ENCODE assay signal across 1 cellular context in genomic region chr17:38796451-38796850, GRCh38.
TF ChIP-seq lines count a peak whose summit lies in the region.

No MANE protein-coding gene starts in this region.

TF ChIP-seq in GM12878, 131 proteins besides CTCF, POLR2A, EP300 and RAD21:
- TF ChIP-seq FOS (IDR thresholded peaks at IDR 0.05; ENCODE audit: borderline replicate concordance, extremely low read depth, insufficient read length) (no peak), WRNIP1 (IDR thresholded peaks at IDR 0.05; ENCODE audit: borderline replicate concordance, low read depth, low read length) (no peak), ZNF217 (IDR thresholded peaks at IDR 0.05) (no peak), ATF3 (IDR thresholded peaks at IDR 0.05; ENCODE audit: borderline replicate concordance, extremely low read depth, low read depth, low read length) (no peak), RB1 (IDR thresholded peaks at IDR 0.05; ENCODE audit: borderline replicate concordance) (no peak), KAT2A (conservative IDR thresholded peaks at IDR 0.05; ENCODE audit: control insufficient read depth, low read depth, low read length) (no peak), NKRF (conservative IDR thresholded peaks at IDR 0.05) (no peak), KDM1A (IDR thresholded peaks at IDR 0.05; ENCODE audit: borderline replicate concordance) (no peak), MTA3 (IDR thresholded peaks at IDR 0.05; ENCODE audit: borderline replicate concordance, low read length) (no peak), KLF5 (IDR thresholded peaks at IDR 0.05; ENCODE audit: partially characterized antibody) (no peak), NR2C2 (IDR thresholded peaks at IDR 0.05; ENCODE audit: borderline replicate concordance, control insufficient read depth, insufficient read length, low read depth) (no peak), SMC3 (IDR thresholded peaks at IDR 0.05; ENCODE audit: borderline replicate concordance, low read length) (no peak), NBN (IDR thresholded peaks at IDR 0.05) (no peak), ZNF384 (IDR thresholded peaks at IDR 0.05; ENCODE audit: borderline replicate concordance, low read depth, low read length) (no peak), CHD1 (IDR thresholded peaks at IDR 0.05; ENCODE audit: low read depth, low read length) (no peak), NFYA (IDR thresholded peaks at IDR 0.05; ENCODE audit: borderline replicate concordance, low read depth, low read length) (no peak)
- TF ChIP-seq, protein P1, sequence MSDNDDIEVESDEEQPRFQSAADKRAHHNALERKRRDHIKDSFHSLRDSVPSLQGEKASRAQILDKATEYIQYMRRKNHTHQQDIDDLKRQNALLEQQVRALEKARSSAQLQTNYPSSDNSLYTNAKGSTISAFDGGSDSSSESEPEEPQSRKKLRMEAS (IDR thresholded peaks at IDR 0.05; ENCODE audit: low read depth, low read length), result no peak
- TF ChIP-seq, protein P2, sequence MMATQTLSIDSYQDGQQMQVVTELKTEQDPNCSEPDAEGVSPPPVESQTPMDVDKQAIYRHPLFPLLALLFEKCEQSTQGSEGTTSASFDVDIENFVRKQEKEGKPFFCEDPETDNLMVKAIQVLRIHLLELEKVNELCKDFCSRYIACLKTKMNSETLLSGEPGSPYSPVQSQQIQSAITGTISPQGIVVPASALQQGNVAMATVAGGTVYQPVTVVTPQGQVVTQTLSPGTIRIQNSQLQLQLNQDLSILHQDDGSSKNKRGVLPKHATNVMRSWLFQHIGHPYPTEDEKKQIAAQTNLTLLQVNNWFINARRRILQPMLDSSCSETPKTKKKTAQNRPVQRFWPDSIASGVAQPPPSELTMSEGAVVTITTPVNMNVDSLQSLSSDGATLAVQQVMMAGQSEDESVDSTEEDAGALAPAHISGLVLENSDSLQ (IDR thresholded peaks at IDR 0.05), result no peak
